In the genomic region with DNA sequence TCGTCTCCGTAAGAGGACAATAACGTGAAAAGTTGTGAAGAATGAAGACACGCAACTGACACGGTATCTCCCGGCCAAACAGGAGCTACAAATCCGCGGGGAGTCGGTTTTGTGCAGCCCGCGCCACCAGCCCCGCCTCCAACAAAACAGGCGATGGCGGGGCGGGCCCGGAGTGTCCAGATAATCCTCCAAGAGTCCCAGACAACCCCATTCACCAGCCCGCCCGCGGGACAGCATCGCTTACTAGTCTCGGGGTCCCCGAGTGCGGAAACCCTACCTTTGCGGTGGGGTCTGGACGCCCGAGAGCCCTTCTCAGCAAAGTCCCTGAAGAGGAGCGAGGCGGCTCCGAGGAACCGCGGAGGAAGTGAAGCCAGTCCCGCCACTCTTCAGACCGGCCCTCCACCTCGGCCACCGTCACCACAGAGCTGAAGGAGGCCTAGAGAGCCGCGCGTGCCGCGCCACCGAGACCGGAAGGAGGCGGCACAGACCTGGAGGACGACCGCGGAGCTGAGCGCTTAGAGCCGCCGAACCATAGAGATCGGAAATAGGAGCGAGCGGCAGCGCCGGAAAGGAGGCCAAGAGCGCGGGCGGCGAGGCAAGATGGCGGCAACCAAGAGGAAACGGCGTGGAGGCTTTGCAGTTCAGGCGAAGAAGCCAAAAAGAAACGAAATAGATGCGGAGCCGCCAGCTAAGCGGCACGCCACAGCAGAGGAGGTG, we compare ENCODE assay signal across 8 cellular contexts. TPM values are rescaled to one million over a fixed set of nuclear protein-coding genes. Genes with fewer than 3 reads are reported as not detected.
A peak's percentile ranks its signal among the peaks of the same experiment; 100 is the strongest.
DNase-seq lines count a peak whose midpoint lies in the region; ATAC-seq lines count a peak whose summit lies in the region.

TSS of gene BRIX1 (plus strand) at position 573 of the 717 bp plus-strand sequence. CDS start at position 601, 28 bp downstream.
TSS of gene RAD1 (minus strand) at position 366 of the 717 bp plus-strand sequence. CDS start 612 bp downstream, outside the sequence.

- ATAC-seq in GM19397 (IDR thresholded peaks at IDR 0.05; ENCODE audit: unreplicated experiment) (peak; percentile 99), HG03565 (IDR thresholded peaks at IDR 0.05; ENCODE audit: unreplicated experiment) (peak; percentile 97), left lobe of liver (peak; percentile 99)

- DNase-seq in CD1c-positive myeloid dendritic cell (ENCODE audit: extremely low spot score) (peak; percentile 97), NCI-H748 treated with DMSO at 0.1 percent for 48 hours (lab: John Stamatoyannopoulos, UW) (peak; percentile 100), dedifferentiated amniotic fluid mesenchymal stem cell (ENCODE audit: extremely low spot score) (peak; percentile 96), left lobe of liver (ENCODE audit: low spot score) (peak; percentile 98)
- DNase-seq in activated CD4-positive, alpha-beta T cell treated with anti-CD3 and anti-CD28 coated beads, Interleukin-2, amount 50 U/mL, for 1 hour: peak; percentile 91
- DNase-seq in stimulated activated CD4-positive, alpha-beta T cell treated with anti-CD3 and anti-CD28 coated beads, Interleukin-2, amount 100 ng/mL, for 4 hours (ENCODE audit: low read depth): peak; percentile 91

RNA-seq across cellular contexts. Expression of gene BRIX1, which starts in this region (rescaled TPM):
- total RNA-seq in left lobe of liver: 4.6 TPM

RNA-seq across cellular contexts. Expression of gene RAD1, which starts in this region (rescaled TPM):
- total RNA-seq in left lobe of liver: 5.7 TPM

Comparison
In these comparisons a context has a peak if more than half of its experiments do, and no peak if none do; other contexts are left out.
1. Peak in every context shown above with its lines: DNase-seq and ATAC-seq.